ENCODE assay signal across 8 cellular contexts in genomic region chr21:21163904-21164303, GRCh38.
A peak's percentile ranks its signal among the peaks of the same experiment; 100 is the strongest.
DNase-seq lines count a peak whose midpoint lies in the region; FAIRE-seq and TF ChIP-seq lines count a peak whose summit lies in the region.

No MANE protein-coding gene starts in this region.

- H3K27me3 ChIP-seq in Peyer's patch (no peaks in the 10 kb centered on the region), adipocyte (replicated peaks; ENCODE audit: control insufficient read depth, insufficient read depth, low read length) (no peaks in the 10 kb centered on the region)

- no peak overlapping the region for H3K9ac ChIP-seq in adipocyte (ENCODE audit: low read length)

- DNase-seq in AG20443 (ENCODE audit: low spot score) (peak; percentile 61), GM19239 (ENCODE audit: insufficient read length, low spot score) (peak; percentile 9), LHCN-M2 (ENCODE audit: low read depth) (peak; percentile 74), Peyer's patch (peak in 2 of 3 donors; percentile 25 to 54), adipocyte (ENCODE audit: low read depth) (peak; percentile 86), hepatic stellate cell (ENCODE audit: low spot score) (peak; percentile 19), smooth muscle cell of the brain vasculature (ENCODE audit: low read depth, low spot score) (peak; percentile 62), NCI-H187 (lab: John Stamatoyannopoulos, UW) (no peak)

- no peak for TF ChIP-seq POLR2A in Peyer's patch (IDR thresholded peaks at IDR 0.05)

- no peaks in the 10 kb centered on the region for H3K4me1 ChIP-seq in Peyer's patch
- peaks cover 20% of the 10 kb centered on the region for H3K4me1 ChIP-seq in adipocyte (ENCODE audit: control insufficient read depth, insufficient read depth, low read length)

- H3K4me3 ChIP-seq in Peyer's patch (no peak overlapping the region), adipocyte (ENCODE audit: low read length) (no peak overlapping the region)

- peak in 5 of 6 experiments; percentile 11 to 51 (median 43) for TF ChIP-seq CTCF in Peyer's patch (IDR thresholded peaks at IDR 0.05)

- H3K36me3 ChIP-seq in Peyer's patch = no peaks in the 10 kb centered on the region
- no peaks in the 10 kb centered on the region for H3K36me3 ChIP-seq in adipocyte (ENCODE audit: control insufficient read depth, insufficient read depth, low read length, severe bottlenecking)

- H3K27ac ChIP-seq in Peyer's patch = no peak overlapping the region

- FAIRE-seq in GM19239 (lab: Jason Lieb, UNC) = no peak

- no peaks in the 10 kb centered on the region for H3K9me3 ChIP-seq in Peyer's patch
- H3K9me3 ChIP-seq in adipocyte (ENCODE audit: control insufficient read depth, low read length) = no peaks in the 10 kb centered on the region

Comparison
In these comparisons a context has a peak if more than half of its experiments do, and no peak if none do; other contexts are left out.
1. DNase-seq: peak in AG20443 (single experiment), GM19239 (single experiment), LHCN-M2 (single experiment), Peyer's patch (2 of 3), adipocyte (single experiment), hepatic stellate cell (single experiment) and smooth muscle cell of the brain vasculature (single experiment); none in NCI-H187 (0 of 2).